Comparison of ENCODE assay signal across 9 cellular contexts in the genomic region with DNA sequence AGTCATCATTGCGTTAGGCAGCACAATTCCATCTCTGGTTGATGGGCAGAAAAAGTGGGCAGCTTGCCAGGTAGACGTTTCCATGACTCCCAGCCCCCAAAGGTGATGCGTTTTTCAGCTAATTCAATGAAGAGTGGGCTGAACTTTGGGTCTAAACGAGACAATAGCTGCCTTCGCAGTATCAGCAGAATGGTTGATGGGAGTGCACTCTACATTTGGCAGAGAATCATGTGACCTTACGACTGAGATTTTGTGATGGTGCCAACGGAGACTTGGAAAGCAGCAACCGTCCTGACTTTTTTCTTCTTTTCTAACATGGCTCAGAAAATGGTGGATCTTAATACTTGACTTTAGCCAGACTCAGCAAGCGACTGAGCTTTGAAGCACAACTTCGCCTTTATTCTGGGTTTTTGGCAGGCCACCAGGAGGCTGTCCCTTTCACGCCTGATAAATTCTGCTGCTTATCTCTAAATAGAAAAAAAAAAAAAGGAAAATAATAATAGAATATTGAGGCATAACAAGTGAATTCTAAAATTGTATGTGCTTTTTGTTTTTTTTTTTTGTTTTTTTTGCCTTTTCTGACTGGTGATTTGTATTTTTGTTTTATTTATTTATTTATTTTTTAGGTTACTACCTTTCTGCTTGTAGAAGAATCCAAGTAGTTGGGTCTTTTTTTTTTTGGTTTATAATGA.
DNase-seq lines count a peak whose midpoint lies in the region; ATAC-seq and TF ChIP-seq lines count a peak whose summit lies in the region.
"Had no signal": no experiment of that assay in that cellular context is flagged by ENCODE, and none has a peak within 500 bp of the region (broad histone marks: within the 10 kb centered on the region; RNA-seq: fewer than 3 reads in every experiment).

No MANE protein-coding gene starts in this region.

- no peak for ATAC-seq in GM21423 (IDR thresholded peaks at IDR 0.05; ENCODE audit: unreplicated experiment)
- ATAC-seq in effector memory CD8-positive, alpha-beta T cell (replicated peaks) = no peak
- ATAC-seq in GM19463 (IDR thresholded peaks at IDR 0.05; ENCODE audit: unreplicated experiment) = no peak

- peak overlapping the region; percentile 57 for H3K4me3 ChIP-seq in AG10803 (ENCODE audit: low read length)
- peak overlapping the region; percentile 46 to 54 (median 49) for H3K4me3 ChIP-seq in esophagus muscularis mucosa

- peaks cover 15% of the 10 kb centered on the region for H3K9me3 Mint-ChIP-seq in nephron progenitor cell
- H3K9me3 Mint-ChIP-seq in effector memory CD8-positive, alpha-beta T cell = peaks cover 2 to 7% of the 10 kb centered on the region in 2 donors

- intact Hi-C loops in esophagus muscularis mucosa (cut with DNase I) = no loop called here

- 32% methylated on average over 11 of the region's 11 CpGs for WGBS in esophagus muscularis mucosa

- H3K27ac ChIP-seq in esophagus muscularis mucosa (replicated peaks in 1 of 4) = peak overlapping the region; percentile 69 to 83 (median 74)

- H3K4me1 ChIP-seq in esophagus muscularis mucosa = peaks cover 9 to 35% (median 19%) of the 10 kb centered on the region in 4 donors

- H3K36me3 Mint-ChIP-seq in nephron progenitor cell (ENCODE audit: low read depth) = peaks cover 9% of the 10 kb centered on the region
- no peaks in the 10 kb centered on the region for H3K36me3 Mint-ChIP-seq in effector memory CD8-positive, alpha-beta T cell (ENCODE audit: insufficient read depth)

- no peak for TF ChIP-seq POLR2A in esophagus muscularis mucosa (IDR thresholded peaks at IDR 0.05; ENCODE audit: low read depth)

- H3K27me3 ChIP-seq in esophagus muscularis mucosa = no peaks in the 10 kb centered on the region

- H3K27me3 Mint-ChIP-seq in nephron progenitor cell (ENCODE audit: low read depth, poor library complexity) = peaks cover 3% of the 10 kb centered on the region
- H3K27me3 Mint-ChIP-seq in effector memory CD8-positive, alpha-beta T cell = no peaks in the 10 kb centered on the region

- peak overlapping the region; percentile 62 for H3K27ac Mint-ChIP-seq in nephron progenitor cell
- no peak overlapping the region for H3K27ac Mint-ChIP-seq in effector memory CD8-positive, alpha-beta T cell

- no peak for TF ChIP-seq CTCF in AG10803 (conservative IDR thresholded peaks at IDR 0.05; ENCODE audit: low read length)
- no peak for TF ChIP-seq CTCF in esophagus muscularis mucosa (IDR thresholded peaks at IDR 0.05)
- no peak for TF ChIP-seq CTCF in nephron progenitor cell (IDR thresholded peaks at IDR 0.05)

- peak; percentile 79 for DNase-seq in AG10803 (ENCODE audit: low read depth)
- peak; percentile 61 for DNase-seq in NCI-H460 (ENCODE audit: extremely low read depth, low read depth)
- peak; percentile 92 for DNase-seq in esophagus muscularis mucosa (ENCODE audit: extremely low spot score)
- no peak for DNase-seq in nephron progenitor cell
- no peak for DNase-seq in effector memory CD8-positive, alpha-beta T cell
- DNase-seq in stimulated activated CD4-positive, alpha-beta T cell treated with anti-CD3 and anti-CD28 coated beads, Interleukin-2, amount 100 ng/mL, for 48 hours = no peak
- DNase-seq: NCI-H1930 had no signal

- H3K4me3 Mint-ChIP-seq in nephron progenitor cell = no peak overlapping the region
- no peak overlapping the region for H3K4me3 Mint-ChIP-seq in effector memory CD8-positive, alpha-beta T cell

- H3K4me1 Mint-ChIP-seq in nephron progenitor cell = peaks cover 19% of the 10 kb centered on the region
- no peaks in the 10 kb centered on the region for H3K4me1 Mint-ChIP-seq in effector memory CD8-positive, alpha-beta T cell (ENCODE audit: low read depth in 2 of 2)

- no peaks in the 10 kb centered on the region for H3K36me3 ChIP-seq in esophagus muscularis mucosa

- no peak for TF ChIP-seq EP300 in esophagus muscularis mucosa (IDR thresholded peaks at IDR 0.05)

- H3K9me3 ChIP-seq in esophagus muscularis mucosa = peaks cover 0 to 5% (median 0%) of the 10 kb centered on the region in 4 donors

Comparison
In these comparisons a context has a peak if more than half of its experiments do, and no peak if none do; other contexts are left out.
1. DNase-seq: peak in AG10803 (single experiment), NCI-H460 (single experiment) and esophagus muscularis mucosa (single experiment); none in nephron progenitor cell (single experiment), effector memory CD8-positive, alpha-beta T cell (0 of 3) and stimulated activated CD4-positive, alpha-beta T cell treated with anti-CD3 and anti-CD28 coated beads, Interleukin-2, amount 100 ng/mL, for 48 hours (0 of 2).